ENCODE assay signal across 12 cellular contexts in the genomic region with DNA sequence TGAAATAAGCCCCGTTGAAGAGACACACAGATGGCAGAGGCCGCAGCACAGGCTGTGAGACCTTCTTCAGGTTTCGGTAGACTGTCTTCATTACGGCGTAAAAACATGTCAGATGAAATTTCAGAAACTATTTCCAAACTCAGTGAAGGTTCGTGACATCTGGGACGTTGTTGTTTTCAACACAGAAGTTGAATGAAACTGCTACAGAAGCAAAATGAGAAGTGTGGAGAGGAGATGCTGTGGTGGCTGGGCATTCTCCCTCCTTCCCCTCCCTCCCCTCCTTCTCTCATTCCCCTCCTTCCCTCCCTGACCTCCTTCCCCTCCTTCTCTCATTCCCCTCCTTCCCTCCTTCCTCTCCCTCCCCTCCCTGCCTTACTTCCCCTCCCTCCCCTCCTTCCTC.
A peak's percentile ranks its signal among the peaks of the same experiment; 100 is the strongest.
DNase-seq lines count a peak whose midpoint lies in the region; ATAC-seq and TF ChIP-seq lines count a peak whose summit lies in the region.
"Had no signal": no experiment of that assay in that cellular context is flagged by ENCODE, and none has a peak within 500 bp of the region (broad histone marks: within the 10 kb centered on the region; RNA-seq: fewer than 3 reads in every experiment).

No MANE protein-coding gene starts in this region.

- CTCF ChIA-PET in MCF 10A (lab: Yijun Ruan, JAX): no interaction called here

- DNase-seq in GM06990 (ENCODE audit: extremely low read depth, insufficient read length) (peak; percentile 55), MV-4-11 (lab: John Stamatoyannopoulos, UW) (peak; percentile 72), brain microvascular endothelial cell (no peak), MCF 10A (ENCODE audit: unreplicated experiment) (no peak)
- no peak for DNase-seq in activated CD4-positive, alpha-beta T cell treated with anti-CD3 and anti-CD28 coated beads, Interleukin-2, amount 50 U/mL, for 4 hours
- DNase-seq: activated CD4-positive, alpha-beta T cell treated with anti-CD3 and anti-CD28 coated beads, Interleukin-2, amount 10 ng/mL, durations not matched to agents 24 days and 14 days; activated naive CD8-positive, alpha-beta T cell treated with anti-CD3 and anti-CD28 coated beads for 36 hours; effector CD4-positive, alpha-beta T cell had no signal

- intact Hi-C loops in MCF 10A (cut with micrococcal nuclease): no loop called here

- H3K27me3 Mint-ChIP-seq in MCF 10A (ENCODE audit: insufficient read depth, unreplicated experiment): no peaks in the 10 kb centered on the region
- H3K27me3 Mint-ChIP-seq: activated CD4-positive, alpha-beta T cell treated with anti-CD3 and anti-CD28 coated beads, Interleukin-2, amount 10 ng/mL, durations not matched to agents 24 days and 14 days; activated naive CD8-positive, alpha-beta T cell treated with anti-CD3 and anti-CD28 coated beads for 36 hours had no signal

- H3K36me3 ChIP-seq in GM06990 (ENCODE audit: control insufficient read depth, insufficient read depth, low read length) (peaks cover 8% of the 10 kb centered on the region), brain microvascular endothelial cell (replicated peaks) (no peaks in the 10 kb centered on the region)

- POLR2A ChIA-PET in MCF 10A (lab: Yijun Ruan, JAX): no interaction called here

- H3K36me3 Mint-ChIP-seq in MCF 10A (ENCODE audit: insufficient read depth, unreplicated experiment): peaks cover 14% of the 10 kb centered on the region

- BruUV-seq in MCF 10A (replicated peaks; lab: Mats Ljungman, UMichigan): no TSS peak

- no peak for TF ChIP-seq CTCF in GM06990 (IDR thresholded peaks at IDR 0.05; ENCODE audit: insufficient read depth, low read length, poor library complexity, severe bottlenecking)
- TF ChIP-seq CTCF in brain microvascular endothelial cell (IDR thresholded peaks at IDR 0.05; ENCODE audit: low read depth, low read length, missing control alignments): no peak
- no peak for TF ChIP-seq CTCF in MCF 10A (IDR thresholded peaks at IDR 0.05; ENCODE audit: unreplicated experiment)

- no peak overlapping the region for H3K27ac ChIP-seq in brain microvascular endothelial cell

- no peak overlapping the region for H3K4me3 Mint-ChIP-seq in MCF 10A (ENCODE audit: unreplicated experiment)
- H3K4me3 Mint-ChIP-seq: activated CD4-positive, alpha-beta T cell treated with anti-CD3 and anti-CD28 coated beads, Interleukin-2, amount 10 ng/mL, durations not matched to agents 24 days and 14 days; activated naive CD8-positive, alpha-beta T cell treated with anti-CD3 and anti-CD28 coated beads for 36 hours had no signal

- H3K4me1 Mint-ChIP-seq in MCF 10A (ENCODE audit: insufficient read depth, unreplicated experiment): no peaks in the 10 kb centered on the region

- H3K27me3 ChIP-seq in GM06990 (replicated peaks; ENCODE audit: control insufficient read depth, insufficient read depth, low read length) (no peaks in the 10 kb centered on the region), brain microvascular endothelial cell (replicated peaks) (no peaks in the 10 kb centered on the region)

- in situ Hi-C loops in brain microvascular endothelial cell (cut with HindIII; ENCODE audit: low pct_ligation_motif_present, low sequenced_read_pairs): no loop called here

- no peak overlapping the region for H3K27ac Mint-ChIP-seq in MCF 10A (ENCODE audit: low read depth, unreplicated experiment)
- H3K27ac Mint-ChIP-seq: activated CD4-positive, alpha-beta T cell treated with anti-CD3 and anti-CD28 coated beads, Interleukin-2, amount 10 ng/mL, durations not matched to agents 24 days and 14 days; activated naive CD8-positive, alpha-beta T cell treated with anti-CD3 and anti-CD28 coated beads for 36 hours had no signal

- H3K4me3 ChIP-seq in GM06990 (replicated peaks; ENCODE audit: low read depth, low read length): peak overlapping the region; percentile 37
- H3K4me3 ChIP-seq in brain microvascular endothelial cell (ENCODE audit: low read depth, low read length): no peak overlapping the region

- H3K9me3 Mint-ChIP-seq in MCF 10A (ENCODE audit: unreplicated experiment): peaks cover 11% of the 10 kb centered on the region

- peak; percentile 84 for ATAC-seq in GM19324 (IDR thresholded peaks at IDR 0.05; ENCODE audit: low FRiP score, unreplicated experiment)
- peak; percentile 74 for ATAC-seq in HG02798 (IDR thresholded peaks at IDR 0.05; ENCODE audit: poor library complexity, unreplicated experiment)
- no peak for ATAC-seq in HG02970 (IDR thresholded peaks at IDR 0.05; ENCODE audit: low FRiP score, unreplicated experiment)
- ATAC-seq: Right ventricle myocardium inferior had no signal

Comparison
In these comparisons a context has a peak if more than half of its experiments do, and no peak if none do; other contexts are left out.
1. DNase-seq: peak in GM06990 (single experiment) and MV-4-11 (single experiment); none in activated CD4-positive, alpha-beta T cell treated with anti-CD3 and anti-CD28 coated beads, Interleukin-2, amount 50 U/mL, for 4 hours (0 of 2), brain microvascular endothelial cell (single experiment) and MCF 10A (single experiment).